In the genomic region with DNA sequence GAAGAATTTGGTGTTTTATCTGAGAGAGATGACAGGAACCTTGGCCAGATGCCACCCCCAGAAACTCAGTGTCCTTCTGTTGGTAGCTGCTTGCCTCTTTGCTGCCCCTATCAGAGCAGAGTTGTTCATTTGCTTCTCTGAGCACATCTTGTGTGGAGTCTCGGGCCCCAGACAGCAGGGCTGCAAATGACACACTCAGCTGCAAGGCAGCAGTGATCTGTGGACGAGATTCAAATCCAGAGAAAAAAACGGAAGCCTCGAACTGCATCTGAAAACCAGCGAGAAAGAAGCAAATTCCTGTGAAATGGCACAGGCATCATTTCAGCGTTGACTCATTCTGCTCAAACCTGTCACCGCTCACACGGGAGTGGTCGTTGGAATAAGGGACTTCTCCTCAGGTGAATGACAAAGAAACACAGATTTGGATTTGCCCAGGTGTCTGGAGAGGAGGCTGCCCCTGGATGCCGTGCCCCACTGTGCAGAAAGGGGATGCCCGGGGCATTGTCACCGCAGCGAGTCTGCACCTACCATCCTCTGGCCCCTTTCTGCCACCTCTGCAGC, we compare ENCODE assay signal across 8 cellular contexts.
DNase-seq lines count a peak whose midpoint lies in the region; ATAC-seq and TF ChIP-seq lines count a peak whose summit lies in the region.

No MANE protein-coding gene starts in this region.

- no peaks in the 10 kb centered on the region for H3K27me3 ChIP-seq in Caco-2 (replicated peaks; ENCODE audit: control insufficient read depth, insufficient read depth, low read length)

- no peaks in the 10 kb centered on the region for H3K4me1 ChIP-seq in Caco-2

- H3K36me3 ChIP-seq in Caco-2 (ENCODE audit: control insufficient read depth, insufficient read depth, low read length): no peaks in the 10 kb centered on the region

- H3K27me3 Mint-ChIP-seq in Caco-2 (ENCODE audit: insufficient read depth, unreplicated experiment): no peaks in the 10 kb centered on the region

- H3K27ac Mint-ChIP-seq in Caco-2 (ENCODE audit: unreplicated experiment): no peak overlapping the region

- TF ChIP-seq CTCF in foreskin fibroblast (IDR thresholded peaks at IDR 0.05; ENCODE audit: low read depth, low read length) (no peak), Caco-2 (IDR thresholded peaks at IDR 0.05; ENCODE audit: insufficient read depth in 1 of 2, low read depth in 1 of 2, low read length in 1 of 2, severe bottlenecking in 1 of 2, unreplicated experiment in 1 of 2) (no peak)

- H3K4me3 Mint-ChIP-seq in Caco-2 (ENCODE audit: unreplicated experiment): no peak overlapping the region

- POLR2A ChIA-PET in Caco-2 (lab: Charles Lee): no interaction called here

- no peaks in the 10 kb centered on the region for H3K4me1 Mint-ChIP-seq in Caco-2 (ENCODE audit: low read depth, unreplicated experiment)

- no peaks in the 10 kb centered on the region for H3K9me3 ChIP-seq in Caco-2

- intact Hi-C loops in left ventricle myocardium superior (cut with micrococcal nuclease) (no loop called here), Caco-2 (cut with micrococcal nuclease; ENCODE audit: unreplicated experiment) (no loop called here)

- H3K36me3 Mint-ChIP-seq in Caco-2 (ENCODE audit: insufficient read depth, unreplicated experiment): no peaks in the 10 kb centered on the region

- DNase-seq in activated CD4-positive, alpha-beta T cell treated with anti-CD3 and anti-CD28 coated beads, Interleukin-2, amount 50 U/mL, for 4 hours: peak; percentile 45 to 51
- DNase-seq in foreskin fibroblast: peak; percentile 15 to 31
- DNase-seq in stimulated activated CD8-positive, alpha-beta memory T cell treated with anti-CD3 and anti-CD28 coated beads, Interleukin-15, amount 100 ng/mL, for 1 hour (ENCODE audit: low read depth): peak; percentile 3
- no peak for DNase-seq in left ventricle myocardium superior
- DNase-seq in Caco-2: no peak
- DNase-seq in HPDE6-E6E7 (ENCODE audit: extremely low spot score): no peak

- CTCF ChIA-PET in Caco-2 (lab: Charles Lee): no interaction called here

- H3K9me3 Mint-ChIP-seq in Caco-2 (ENCODE audit: unreplicated experiment): peaks cover 20% of the 10 kb centered on the region

- no TSS peak for BruUV-seq in Caco-2 (replicated peaks; lab: Mats Ljungman, UMichigan)

- peak; percentile 14 for ATAC-seq in GM19025 (IDR thresholded peaks at IDR 0.05; ENCODE audit: low read depth, unreplicated experiment)
- peak; percentile 24 for ATAC-seq in HG03342 (IDR thresholded peaks at IDR 0.05; ENCODE audit: unreplicated experiment)
- no peak for ATAC-seq in left ventricle myocardium superior

- H3K4me3 ChIP-seq in foreskin fibroblast (ENCODE audit: low read depth in 1 of 2, low read length in 2 of 2) (no peak overlapping the region), Caco-2 (ENCODE audit: low read depth, low read length) (no peak overlapping the region)

Comparison
In these comparisons a context has a peak if more than half of its experiments do, and no peak if none do; other contexts are left out.
1. DNase-seq: peak in activated CD4-positive, alpha-beta T cell treated with anti-CD3 and anti-CD28 coated beads, Interleukin-2, amount 50 U/mL, for 4 hours (2 of 2), foreskin fibroblast (2 of 2) and stimulated activated CD8-positive, alpha-beta memory T cell treated with anti-CD3 and anti-CD28 coated beads, Interleukin-15, amount 100 ng/mL, for 1 hour (single experiment); none in left ventricle myocardium superior (single experiment), Caco-2 (0 of 2) and HPDE6-E6E7 (single experiment).